In genomic region chr5:40755093-40755406, GRCh38 we compare ENCODE assay signal across 8 cellular contexts. TPM values are rescaled to one million over a fixed set of nuclear protein-coding genes. Genes with fewer than 3 reads are reported as not detected.
DNase-seq lines count a peak whose midpoint lies in the region; ATAC-seq and TF ChIP-seq lines count a peak whose summit lies in the region.

No MANE protein-coding gene starts in this region.

- TF ChIP-seq CTCF in fibroblast of lung (conservative IDR thresholded peaks at IDR 0.05 in 1 of 2, IDR thresholded peaks at IDR 0.05 in 1 of 2; ENCODE audit: low read depth in 1 of 2, low read length in 2 of 2) (peak; percentile 77 to 82), natural killer cell (IDR thresholded peaks at IDR 0.05) (peak; percentile 63)

- peak overlapping the region; percentile 59 for H3K4me2 ChIP-seq in fibroblast of lung (ENCODE audit: extremely low read depth, insufficient read depth, low read length)

- peak overlapping the region; percentile 84 for H3K27ac ChIP-seq in fibroblast of lung (ENCODE audit: insufficient read depth, low read length)

- intact Hi-C loops in natural killer cell (cut with micrococcal nuclease): loop anchor here (1.0 to 2.0 kb wide), 4 partner anchors 43 to 124 kb away; partner anchors contain the start of genes PRKAA1 and RPL37

- H3K4me3 ChIP-seq in fibroblast of lung (replicated peaks in 1 of 4; ENCODE audit: control extremely low read depth in 1 of 4, insufficient read depth in 1 of 4, low read depth in 3 of 4, low read length in 4 of 4): peak overlapping the region; percentile 79 to 95 (median 87)

- H3K27me3 Mint-ChIP-seq in natural killer cell (ENCODE audit: low read depth in 2 of 2): no peaks in the 10 kb centered on the region

- ATAC-seq in GM21529 (IDR thresholded peaks at IDR 0.05; ENCODE audit: unreplicated experiment): peak; percentile 83
- peak; percentile 70 to 81 (median 74) for ATAC-seq in natural killer cell

- H3K36me3 ChIP-seq in fibroblast of lung (ENCODE audit: control insufficient read depth, insufficient read depth, low read length): no peaks in the 10 kb centered on the region

- H3K4me1 ChIP-seq in fibroblast of lung (ENCODE audit: control insufficient read depth, extremely low read depth, insufficient read depth, low read length): peaks cover 5% of the 10 kb centered on the region

- no peaks in the 10 kb centered on the region for H3K27me3 ChIP-seq in fibroblast of lung (ENCODE audit: control insufficient read depth, insufficient read depth, low read length)

- no peak overlapping the region for H3K4me3 Mint-ChIP-seq in natural killer cell

- H3K27ac Mint-ChIP-seq in natural killer cell: no peak overlapping the region

- H3K9me3 ChIP-seq in fibroblast of lung (ENCODE audit: control insufficient read depth, insufficient read depth, low read depth, low read length): no peaks in the 10 kb centered on the region

- peaks cover 22 to 29% of the 10 kb centered on the region in 2 donors for H3K4me1 Mint-ChIP-seq in natural killer cell

- DNase-seq in DMS79 (lab: John Stamatoyannopoulos, UW) (peak; percentile 39), HuH-7.5 (ENCODE audit: low spot score) (peak; percentile 78), OCI-M1 (lab: John Stamatoyannopoulos, UW) (peak; percentile 88), fibroblast of lung (ENCODE audit: low read depth in 2 of 2) (peak; percentile 78 to 84), natural killer cell (peak; percentile 44)
- peak; percentile 62 for DNase-seq in activated T-cell treated with anti-CD3 and anti-CD28 coated beads, Interleukin-2, amount 50 U/mL, for 1 hour
- DNase-seq in stimulated activated naive CD4-positive, alpha-beta T cell treated with Interleukin-2 at 50 U/mL for 16 hours (lab: John Stamatoyannopoulos, UW): peak; percentile 57

- H4K20me1 ChIP-seq in fibroblast of lung (ENCODE audit: control insufficient read depth, extremely low read depth, insufficient read depth, low read length): no peaks in the 10 kb centered on the region

- H3K9ac ChIP-seq in fibroblast of lung (ENCODE audit: insufficient read depth, low read length): peak overlapping the region; percentile 78

- no peaks in the 10 kb centered on the region for H3K9me3 Mint-ChIP-seq in natural killer cell

- no peaks in the 10 kb centered on the region for H3K36me3 Mint-ChIP-seq in natural killer cell

- peak overlapping the region; percentile 69 for H2AFZ ChIP-seq in fibroblast of lung (ENCODE audit: low read length)

- peaks cover 15% of the 10 kb centered on the region for H3K79me2 ChIP-seq in fibroblast of lung (ENCODE audit: control insufficient read depth, insufficient read depth, low read length)

RNA-seq across cellular contexts. Expression of gene TTC33, which starts 0.7 kb away (rescaled TPM):
- total RNA-seq in fibroblast of lung (16.3 and 16.4 TPM in 2 replicates), natural killer cell (10 to 100 TPM in 2 of 3 donors, 1 to 10 TPM in 1; 7.3 to 11.4 (median 10.0) TPM)
- 8.0 and 8.7 TPM in 2 replicates for polyA plus RNA-seq in fibroblast of lung
- polyA plus RNA-seq in fibroblast of lung (2012): 6.7 and 7.5 TPM in 2 replicates
- 2.3 TPM in 1 of 2 replicates, not detected in the other for polyA minus RNA-seq in fibroblast of lung (ENCODE audit: low replicate concordance)

RNA-seq across cellular contexts. Expression of gene PRKAA1, which starts 43.1 kb away (rescaled TPM):
- total RNA-seq in fibroblast of lung (107 and 114 TPM in 2 replicates), natural killer cell (100 to 1,000 TPM; 120 to 165 (median 122) TPM)
- polyA plus RNA-seq in fibroblast of lung: 85.4 and 106 TPM in 2 replicates
- 69.9 and 91.3 TPM in 2 replicates for polyA plus RNA-seq in fibroblast of lung (2012)
- polyA minus RNA-seq in fibroblast of lung (ENCODE audit: low replicate concordance): 19.4 and 22.3 TPM in 2 replicates

Comparison
In these comparisons a context has a peak if more than half of its experiments do, and no peak if none do; other contexts are left out.
1. Peak in every context shown above with its lines: DNase-seq, ATAC-seq, H3K4me3 ChIP-seq and H3K27ac ChIP-seq.